ENCODE assay signal across 9 cellular contexts in the genomic region with DNA sequence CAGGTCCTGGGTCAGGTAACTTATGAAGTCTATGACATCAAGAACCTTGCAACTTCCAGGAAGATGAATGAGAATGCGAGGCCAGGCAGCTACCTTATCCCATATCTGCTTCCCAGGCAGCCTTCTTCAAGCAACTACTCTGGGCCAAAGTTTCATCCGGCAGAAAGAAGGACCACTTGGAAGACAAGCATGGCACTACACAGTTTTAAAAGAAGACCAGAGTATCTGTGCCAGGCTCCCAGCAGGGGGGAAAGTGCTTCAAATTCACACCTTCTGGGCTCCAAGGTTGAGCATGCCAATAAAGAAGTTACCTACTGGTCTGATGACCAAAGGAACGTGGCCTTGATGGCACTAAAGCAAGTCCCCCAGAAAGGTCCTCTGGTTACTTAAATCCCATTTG.
DNase-seq lines count a peak whose midpoint lies in the region; ATAC-seq and TF ChIP-seq lines count a peak whose summit lies in the region.
"Had no signal": no experiment of that assay in that cellular context is flagged by ENCODE, and none has a peak within 500 bp of the region (broad histone marks: within the 10 kb centered on the region; RNA-seq: fewer than 3 reads in every experiment).

No MANE protein-coding gene starts in this region.

- no peaks in the 10 kb centered on the region for H3K9me3 ChIP-seq in CD4-positive, CD25-positive, alpha-beta regulatory T cell (ENCODE audit: control insufficient read depth in 2 of 2, low read length in 2 of 2)
- no peaks in the 10 kb centered on the region for H3K9me3 ChIP-seq in GM23248 (ENCODE audit: low read depth)

- 73 to 80% methylated on average over 3 of the region's 3 CpGs for WGBS in GM23248 (ENCODE audit: low coverage in 1 of 2, low lambda C conversion rate in 2 of 2, missing lambda C conversion rate in 2 of 2), 2 experiments

- peaks cover 14% of the 10 kb centered on the region; the same call in 1 of the 2 replicates for H3F3A ChIP-seq in GM23248 (ENCODE audit: insufficient read depth)

- H2AFZ ChIP-seq in GM23248 = no peak overlapping the region

- peak overlapping the region; percentile 96 to 100 (median 98) for H3K27ac Mint-ChIP-seq in CD4-positive, CD25-positive, alpha-beta regulatory T cell

- no peaks in the 10 kb centered on the region for H3K9me2 ChIP-seq in GM23248 (ENCODE audit: insufficient read depth)

- CTCF ChIA-PET in RWPE1 (lab: Yijun Ruan, JAX) = interaction anchor here (0.6 kb wide), 1 partner anchor 72 kb away, joined by 4 read pairs; no protein-coding TSS in a partner anchor

- in situ Hi-C loops in GM23248 (cut with MboI) = loop anchor here (5.0 kb wide), 1 partner anchor 42 kb away; no protein-coding TSS in a partner anchor

- H3K4me1 ChIP-seq in CD4-positive, CD25-positive, alpha-beta regulatory T cell (ENCODE audit: control insufficient read depth, insufficient read depth, low read length, poor library complexity, severe bottlenecking) = peaks cover 66% of the 10 kb centered on the region
- H3K4me1 ChIP-seq in rectal smooth muscle tissue (ENCODE audit: control insufficient read depth, insufficient read depth, low read length) (peaks cover 50% of the 10 kb centered on the region), GM23248 (ENCODE audit: insufficient read depth) (peaks cover 9% of the 10 kb centered on the region)

- peaks cover 8% of the 10 kb centered on the region; the same call in 1 of the 2 replicates for H3K79me2 ChIP-seq in GM23248 (ENCODE audit: insufficient read depth)

- no peak overlapping the region for H3K9ac ChIP-seq in rectal smooth muscle tissue (ENCODE audit: low read length)
- H3K9ac ChIP-seq in GM23248 = no peak overlapping the region

- ATAC-seq in CD4-positive, CD25-positive, alpha-beta regulatory T cell (ENCODE audit: low read depth in 2 of 2) = no peak
- no peak for ATAC-seq in HG02571 (IDR thresholded peaks at IDR 0.05; ENCODE audit: unreplicated experiment)

- no peaks in the 10 kb centered on the region for H4K20me1 ChIP-seq in GM23248 (ENCODE audit: insufficient read depth)

- no peak overlapping the region for H3K4me2 ChIP-seq in GM23248 (ENCODE audit: unreplicated experiment)

- no peak for TF ChIP-seq CTCF in RWPE1 (conservative IDR thresholded peaks at IDR 0.05; ENCODE audit: low read depth)

- POLR2A ChIA-PET in RWPE1 (lab: Yijun Ruan, JAX; ENCODE audit: low non-redundant PET) = no interaction called here

- peaks cover 18% of the 10 kb centered on the region for H3K36me3 Mint-ChIP-seq in CD4-positive, CD25-positive, alpha-beta regulatory T cell

- peak overlapping the region; percentile 87 to 97 (median 92) for H3K4me3 Mint-ChIP-seq in CD4-positive, CD25-positive, alpha-beta regulatory T cell

- H3K4me3 ChIP-seq in CD4-positive, CD25-positive, alpha-beta regulatory T cell (ENCODE audit: low read depth, low read length) = peak overlapping the region; percentile 95
- H3K4me3 ChIP-seq in rectal smooth muscle tissue (ENCODE audit: low read length) (peak overlapping the region; percentile 51), GM23248 (no peak overlapping the region)

- H3K27me3 Mint-ChIP-seq in CD4-positive, CD25-positive, alpha-beta regulatory T cell = peaks cover 11% of the 10 kb centered on the region

- H3K27me3 ChIP-seq in CD4-positive, CD25-positive, alpha-beta regulatory T cell (ENCODE audit: control insufficient read depth, insufficient read depth, low read length) = no peaks in the 10 kb centered on the region
- H3K27me3 ChIP-seq in rectal smooth muscle tissue (ENCODE audit: control insufficient read depth, insufficient read depth, low read length) (no peaks in the 10 kb centered on the region), GM23248 (replicated peaks; ENCODE audit: insufficient read depth) (no peaks in the 10 kb centered on the region)

- H3K36me3 ChIP-seq in CD4-positive, CD25-positive, alpha-beta regulatory T cell (ENCODE audit: control insufficient read depth, insufficient read depth, low read length) = peaks cover 3% of the 10 kb centered on the region
- H3K36me3 ChIP-seq in rectal smooth muscle tissue (ENCODE audit: control insufficient read depth, insufficient read depth, low read length) (no peaks in the 10 kb centered on the region), GM23248 (ENCODE audit: low read depth) (no peaks in the 10 kb centered on the region)

- peak in 1 of 3 donors; percentile 11 for DNase-seq in CD4-positive, CD25-positive, alpha-beta regulatory T cell
- DNase-seq in RWPE1 (ENCODE audit: low spot score) (no peak), epithelial cell of prostate (ENCODE audit: low read depth, low spot score) (no peak), NCI-H146 treated with DMSO at 0.1 percent for 48 hours (lab: John Stamatoyannopoulos, UW; ENCODE audit: unreplicated experiment) (no peak), GM23248 (no peak), pons (ENCODE audit: low spot score) (no peak)
- DNase-seq: NCI-H82 had no signal

- peak overlapping the region; percentile 95 for H3K27ac ChIP-seq in CD4-positive, CD25-positive, alpha-beta regulatory T cell (ENCODE audit: insufficient read depth, low read length, poor library complexity, severe bottlenecking)
- H3K27ac ChIP-seq in RWPE1 (peak overlapping the region; percentile 91), epithelial cell of prostate (peak overlapping the region; percentile 82), rectal smooth muscle tissue (ENCODE audit: low read depth, low read length) (peak overlapping the region; percentile 98), GM23248 (no peak overlapping the region)

- H3K4me1 Mint-ChIP-seq in CD4-positive, CD25-positive, alpha-beta regulatory T cell = peaks cover 28 to 94% (median 66%) of the 10 kb centered on the region in 4 donors

- peaks cover 0 to 3% (median 0%) of the 10 kb centered on the region in 7 donors for H3K9me3 Mint-ChIP-seq in CD4-positive, CD25-positive, alpha-beta regulatory T cell
